9 cellular contexts compared by ENCODE assay signal in genomic region chr3:51984269-51984647, GRCh38. TPM values are rescaled to one million over a fixed set of nuclear protein-coding genes. Genes with fewer than 3 reads are reported as not detected.
DNase-seq lines count a peak whose midpoint lies in the region; ATAC-seq and TF ChIP-seq lines count a peak whose summit lies in the region.
"Had no signal": no experiment of that assay in that cellular context is flagged by ENCODE, and none has a peak within 500 bp of the region (broad histone marks: within the 10 kb centered on the region; RNA-seq: fewer than 3 reads in every experiment).

No MANE protein-coding gene starts in this region.

- H3K27me3 ChIP-seq in liver (ENCODE audit: control insufficient read depth in 4 of 4, insufficient read depth in 4 of 4, low read length in 3 of 4) = no peaks in the 10 kb centered on the region

- no peak for ATAC-seq in activated naive CD8-positive, alpha-beta T cell treated with anti-CD3 and anti-CD28 coated beads, Interleukin-2, amount 50 U/mL, for 24 hours

- H3K36me3 Mint-ChIP-seq in activated CD4-positive, alpha-beta T cell treated with anti-CD3 and anti-CD28 coated beads, Interleukin-2, amount 10 ng/mL, durations not matched to agents 24 days and 14 days (ENCODE audit: low read depth) = peaks cover 7% of the 10 kb centered on the region
- H3K36me3 Mint-ChIP-seq in activated naive CD8-positive, alpha-beta T cell treated with anti-CD3 and anti-CD28 coated beads, Interleukin-2, amount 50 U/mL, for 24 hours (ENCODE audit: low read depth) = peaks cover 2% of the 10 kb centered on the region

- intact Hi-C loops in activated CD4-positive, alpha-beta T cell treated with anti-CD3 and anti-CD28 coated beads, Interleukin-2, amount 10 ng/mL, durations not matched to agents 24 days and 14 days (cut with micrococcal nuclease) = loop anchor here (10.0 kb wide), 1 partner anchor 291 kb away; the partner anchor contains the start of gene WDR82

- H3K4me3 ChIP-seq in liver (ENCODE audit: low read depth in 1 of 3, low read length in 3 of 3) = peak overlapping the region; percentile 62 to 89 (median 68)

- H3K9ac ChIP-seq in liver (ENCODE audit: low read depth in 1 of 2, low read length in 2 of 2) = peak overlapping the region; percentile 80 to 92

- no peak for TF ChIP-seq RAD21 in liver (IDR thresholded peaks at IDR 0.05)

- H3K4me1 ChIP-seq in liver (ENCODE audit: control insufficient read depth in 4 of 4, insufficient read depth in 4 of 4, low read length in 3 of 4) = peaks cover 6 to 45% (median 25%) of the 10 kb centered on the region in 4 donors

- TF ChIP-seq CTCF in liver (IDR thresholded peaks at IDR 0.05; ENCODE audit: low read depth, low read length, missing input control) = no peak

- H3K9me3 Mint-ChIP-seq in activated CD4-positive, alpha-beta T cell treated with anti-CD3 and anti-CD28 coated beads, Interleukin-2, amount 10 ng/mL, durations not matched to agents 24 days and 14 days = no peaks in the 10 kb centered on the region
- no peaks in the 10 kb centered on the region for H3K9me3 Mint-ChIP-seq in activated naive CD8-positive, alpha-beta T cell treated with anti-CD3 and anti-CD28 coated beads, Interleukin-2, amount 50 U/mL, for 24 hours

- no peak for DNase-seq in activated CD4-positive, alpha-beta T cell treated with anti-CD3 and anti-CD28 coated beads, Interleukin-2, amount 10 ng/mL, durations not matched to agents 24 days and 14 days
- no peak for DNase-seq in activated CD4-positive, alpha-beta T cell treated with anti-CD3 and anti-CD28 coated beads for 4 hours
- DNase-seq in activated naive CD8-positive, alpha-beta T cell treated with anti-CD3 and anti-CD28 coated beads, Interleukin-2, amount 50 U/mL, for 24 hours = no peak
- DNase-seq in NCI-H2171 treated with DMSO at 0.1 percent for 48 hours (lab: John Stamatoyannopoulos, UW) = no peak
- no peak for DNase-seq in NCI-H2081 (lab: John Stamatoyannopoulos, UW)
- DNase-seq in NCI-H1105 treated with DMSO at 0.1 percent for 48 hours (lab: John Stamatoyannopoulos, UW) = no peak
- DNase-seq: NCI-H748 treated with DMSO at 0.1 percent for 48 hours had no signal

- peaks cover 0 to 6% (median 4%) of the 10 kb centered on the region in 4 donors for H3K36me3 ChIP-seq in liver (ENCODE audit: control insufficient read depth in 4 of 4, insufficient read depth in 3 of 4, low read depth in 1 of 4, low read length in 3 of 4)

- no peaks in the 10 kb centered on the region for H3K9me3 ChIP-seq in liver (ENCODE audit: control insufficient read depth in 4 of 4, low read length in 3 of 4)

- no peaks in the 10 kb centered on the region for H3K27me3 Mint-ChIP-seq in activated CD4-positive, alpha-beta T cell treated with anti-CD3 and anti-CD28 coated beads, Interleukin-2, amount 10 ng/mL, durations not matched to agents 24 days and 14 days
- H3K27me3 Mint-ChIP-seq in activated naive CD8-positive, alpha-beta T cell treated with anti-CD3 and anti-CD28 coated beads, Interleukin-2, amount 50 U/mL, for 24 hours = no peaks in the 10 kb centered on the region

- peak overlapping the region; percentile 96 for H3K4me3 Mint-ChIP-seq in activated CD4-positive, alpha-beta T cell treated with anti-CD3 and anti-CD28 coated beads, Interleukin-2, amount 10 ng/mL, durations not matched to agents 24 days and 14 days
- peak overlapping the region; percentile 92 for H3K4me3 Mint-ChIP-seq in activated naive CD8-positive, alpha-beta T cell treated with anti-CD3 and anti-CD28 coated beads, Interleukin-2, amount 50 U/mL, for 24 hours

- H3K27ac Mint-ChIP-seq in activated CD4-positive, alpha-beta T cell treated with anti-CD3 and anti-CD28 coated beads, Interleukin-2, amount 10 ng/mL, durations not matched to agents 24 days and 14 days = peak overlapping the region; percentile 96
- peak overlapping the region; percentile 91 for H3K27ac Mint-ChIP-seq in activated naive CD8-positive, alpha-beta T cell treated with anti-CD3 and anti-CD28 coated beads, Interleukin-2, amount 50 U/mL, for 24 hours

- H3K27ac ChIP-seq in liver (ENCODE audit: low read depth in 1 of 2, low read length in 2 of 2) (peak overlapping the region; percentile 96 to 100), temporal lobe (ENCODE audit: low read depth, low read length) (peak overlapping the region; percentile 91)

- H3K4me1 Mint-ChIP-seq in activated CD4-positive, alpha-beta T cell treated with anti-CD3 and anti-CD28 coated beads, Interleukin-2, amount 10 ng/mL, durations not matched to agents 24 days and 14 days = peaks cover 20% of the 10 kb centered on the region
- peaks cover 24% of the 10 kb centered on the region for H3K4me1 Mint-ChIP-seq in activated naive CD8-positive, alpha-beta T cell treated with anti-CD3 and anti-CD28 coated beads, Interleukin-2, amount 50 U/mL, for 24 hours

TF ChIP-seq in liver, 16 proteins besides CTCF, POLR2A, EP300 and RAD21:
- TF ChIP-seq HNF4G (IDR thresholded peaks at IDR 0.05) = no peak
- TF ChIP-seq HNF4A (conservative IDR thresholded peaks at IDR 0.05) = no peak
- no peak for TF ChIP-seq SP1 (IDR thresholded peaks at IDR 0.05)
- TF ChIP-seq NR2F2 (IDR thresholded peaks at IDR 0.05) = no peak
- TF ChIP-seq TAF1 (conservative IDR thresholded peaks at IDR 0.05) = no peak
- TF ChIP-seq FOXA2 (IDR thresholded peaks at IDR 0.05) = no peak
- TF ChIP-seq RXRA (IDR thresholded peaks at IDR 0.05) = no peak
- TF ChIP-seq ZBTB33 (IDR thresholded peaks at IDR 0.05) = no peak
- no peak for TF ChIP-seq EGR1 (IDR thresholded peaks at IDR 0.05; ENCODE audit: low read depth in 2 of 2)
- TF ChIP-seq MAX (IDR thresholded peaks at IDR 0.05) = no peak
- no peak for TF ChIP-seq GABPA (IDR thresholded peaks at IDR 0.05 in 1 of 2, conservative IDR thresholded peaks at IDR 0.05 in 1 of 2)

RNA-seq across cellular contexts. Expression of gene ACY1, which starts 0.9 kb away (rescaled TPM):
- total RNA-seq in activated CD4-positive, alpha-beta T cell treated with anti-CD3 and anti-CD28 coated beads, Interleukin-2, amount 10 ng/mL, durations not matched to agents 24 days and 14 days = 57.9 and 58.7 TPM in 2 replicates
- 100 to 1,000 TPM in 1 of 2 donors, 10 to 100 TPM in 1; 69.5 to 241 TPM for total RNA-seq in liver
- 100 to 1,000 TPM; 234 to 274 TPM for polyA plus RNA-seq in liver
- total RNA-seq in temporal lobe = 1.2 TPM

RNA-seq across cellular contexts. Expression of gene ABHD14A, which starts 9.4 kb away (rescaled TPM):
- 12.3 and 13.8 TPM in 2 replicates for total RNA-seq in activated CD4-positive, alpha-beta T cell treated with anti-CD3 and anti-CD28 coated beads, Interleukin-2, amount 10 ng/mL, durations not matched to agents 24 days and 14 days
- 10 to 100 TPM in 1 of 2 donors, 1 to 10 TPM in 1; 8.2 to 10.5 TPM for total RNA-seq in liver
- polyA plus RNA-seq in liver = 10 to 100 TPM; 16.3 to 19.9 TPM
- 11.6 TPM for total RNA-seq in temporal lobe

RNA-seq across cellular contexts. Expression of gene ABHD14B, which starts 10.4 kb away (rescaled TPM):
- 43.2 and 45.3 TPM in 2 replicates for total RNA-seq in activated CD4-positive, alpha-beta T cell treated with anti-CD3 and anti-CD28 coated beads, Interleukin-2, amount 10 ng/mL, durations not matched to agents 24 days and 14 days
- total RNA-seq in liver (10 to 100 TPM; 24.3 to 43.3 TPM), temporal lobe (1.7 TPM)
- 100 to 1,000 TPM in 1 of 2 donors, 10 to 100 TPM in 1; 90.6 to 127 TPM for polyA plus RNA-seq in liver

RNA-seq across cellular contexts. Expression of gene RPL29, which starts 11.4 kb away (rescaled TPM):
- total RNA-seq in activated CD4-positive, alpha-beta T cell treated with anti-CD3 and anti-CD28 coated beads, Interleukin-2, amount 10 ng/mL, durations not matched to agents 24 days and 14 days = 1,714 and 1,721 TPM in 2 replicates
- total RNA-seq in liver (100 to 1,000 TPM; 292 to 358 TPM), temporal lobe (619 TPM)
- polyA plus RNA-seq in liver = 100 to 1,000 TPM; 418 to 789 TPM

RNA-seq across cellular contexts. Expression of gene PCBP4, which starts 17.0 kb away (rescaled TPM):
- total RNA-seq in activated CD4-positive, alpha-beta T cell treated with anti-CD3 and anti-CD28 coated beads, Interleukin-2, amount 10 ng/mL, durations not matched to agents 24 days and 14 days = 15.2 and 16.8 TPM in 2 replicates
- 1 to 10 TPM; 4.0 to 4.9 TPM for total RNA-seq in liver
- polyA plus RNA-seq in liver = 1 to 10 TPM; 2.7 to 7.9 TPM
- total RNA-seq in temporal lobe = 32.5 TPM

Comparison
In these comparisons a context has a peak if more than half of its experiments do, and no peak if none do; other contexts are left out.
1. RNA of gene ACY1, which starts 0.9 kb away (total RNA-seq): 69.5 to 241 TPM in liver and 57.9 to 58.7 TPM in activated CD4-positive, alpha-beta T cell treated with anti-CD3 and anti-CD28 coated beads, Interleukin-2, amount 10 ng/mL, durations not matched to agents 24 days and 14 days; 1.2 TPM in temporal lobe (single experiment); every median in the first group is over 10 times any median in the second.